ENCODE assay signal across 8 cellular contexts in genomic region chr4:141711211-141711610, GRCh38.
A peak's percentile ranks its signal among the peaks of the same experiment; 100 is the strongest.
DNase-seq lines count a peak whose midpoint lies in the region; ATAC-seq, FAIRE-seq and TF ChIP-seq lines count a peak whose summit lies in the region.

No MANE protein-coding gene starts in this region.

- peak; percentile 54 for FAIRE-seq in GM12892 (lab: Jason Lieb, UNC)

- no peaks in the 10 kb centered on the region for H3K9me3 ChIP-seq in colonic mucosa

- ATAC-seq in HG03460 (IDR thresholded peaks at IDR 0.05; ENCODE audit: unreplicated experiment), result peak; percentile 43
- ATAC-seq in GM21528 (IDR thresholded peaks at IDR 0.05; ENCODE audit: low FRiP score, unreplicated experiment), result no peak

- no peaks in the 10 kb centered on the region for H3K4me1 ChIP-seq in colonic mucosa

- no peaks in the 10 kb centered on the region for H3K36me3 Mint-ChIP-seq in progenitor cell of endocrine pancreas (ENCODE audit: insufficient read depth)

- no peak overlapping the region for H3K9ac ChIP-seq in colonic mucosa (ENCODE audit: low read depth in 2 of 2, low read length in 2 of 2)

- no peaks in the 10 kb centered on the region for H3K4me1 Mint-ChIP-seq in progenitor cell of endocrine pancreas (ENCODE audit: low read depth)

- intact Hi-C loops in colonic mucosa (cut with DNase I), result loop anchor here (2.0 kb wide), 1 partner anchor 366 kb away; no protein-coding TSS in a partner anchor

- no peak for DNase-seq in GM12892 (ENCODE audit: insufficient read length)
- DNase-seq in colonic mucosa, result no peak
- no peak for DNase-seq in progenitor cell of endocrine pancreas (ENCODE audit: low spot score, unreplicated experiment)
- DNase-seq in stimulated activated naive CD4-positive, alpha-beta T cell treated with Interleukin-2 at 50 U/mL for 16 hours (lab: John Stamatoyannopoulos, UW), result no peak
- DNase-seq in 8988T, result no peak
- DNase-seq in NCI-H226, result no peak

- H3K27me3 ChIP-seq in colonic mucosa, result no peaks in the 10 kb centered on the region

- no peak overlapping the region for H3K27ac Mint-ChIP-seq in progenitor cell of endocrine pancreas

- no peak for TF ChIP-seq POLR2A in GM12892 (IDR thresholded peaks at IDR 0.05; ENCODE audit: low read depth, low read length)

- no peak overlapping the region for H3K4me3 ChIP-seq in colonic mucosa

- no peak overlapping the region for H3K4me3 Mint-ChIP-seq in progenitor cell of endocrine pancreas (ENCODE audit: low read depth)

- no peak overlapping the region for H3K27ac ChIP-seq in colonic mucosa

- H3K27me3 Mint-ChIP-seq in progenitor cell of endocrine pancreas, result no peaks in the 10 kb centered on the region

- TF ChIP-seq CTCF in colonic mucosa (IDR thresholded peaks at IDR 0.05), result peak; percentile 48
- TF ChIP-seq CTCF in progenitor cell of endocrine pancreas (IDR thresholded peaks at IDR 0.05; ENCODE audit: unreplicated experiment), result peak; percentile 63

- H3K36me3 ChIP-seq in colonic mucosa, result no peaks in the 10 kb centered on the region

- H3K9me3 Mint-ChIP-seq in progenitor cell of endocrine pancreas (ENCODE audit: low read depth), result peaks cover 4% of the 10 kb centered on the region
